In genomic region chr3:48086736-48087470, GRCh38 we compare ENCODE assay signal across 8 cellular contexts.
DNase-seq lines count a peak whose midpoint lies in the region; ATAC-seq and TF ChIP-seq lines count a peak whose summit lies in the region.

No MANE protein-coding gene starts in this region.

- TF ChIP-seq CTCF in HFFc6 (IDR thresholded peaks at IDR 0.05) (no peak), ascending aorta (IDR thresholded peaks at IDR 0.05) (no peak), tibial nerve (IDR thresholded peaks at IDR 0.05) (no peak), GM13976 (IDR thresholded peaks at IDR 0.05; ENCODE audit: borderline replicate concordance, control extremely low read depth, extremely low read depth, insufficient read depth, missing control alignments) (no peak)

- peak overlapping the region; percentile 98 for H3K4me3 Mint-ChIP-seq in HFFc6

- H3K9me3 ChIP-seq in ascending aorta, result no peaks in the 10 kb centered on the region
- no peaks in the 10 kb centered on the region for H3K9me3 ChIP-seq in tibial nerve

- H3K27ac Mint-ChIP-seq in HFFc6, result peak overlapping the region; percentile 100

- peaks cover 29% of the 10 kb centered on the region for H3K36me3 Mint-ChIP-seq in HFFc6 (ENCODE audit: low read depth)

- H3K27me3 ChIP-seq in ascending aorta (no peaks in the 10 kb centered on the region), tibial nerve (no peaks in the 10 kb centered on the region)

- intact Hi-C loops in ascending aorta (cut with DNase I), result loop anchor here (5.0 kb wide), 1 partner anchor 65 kb away; no protein-coding TSS in a partner anchor

- TF ChIP-seq EP300 in tibial nerve (IDR thresholded peaks at IDR 0.05), result no peak

- H3K36me3 ChIP-seq in ascending aorta (peaks cover 3 to 7% of the 10 kb centered on the region in 2 donors), tibial nerve (peaks cover 0 to 5% (median 0%) of the 10 kb centered on the region in 3 donors)

- peaks cover 5 to 32% of the 10 kb centered on the region in 2 donors for H3K4me1 ChIP-seq in ascending aorta
- H3K4me1 ChIP-seq in tibial nerve, result peaks cover 0 to 58% (median 25%) of the 10 kb centered on the region in 4 donors

- WGBS in tibial nerve, 2 donors, result 17 to 26% methylated on average over 2 of the region's 2 CpGs

- DNase-seq in A172 (ENCODE audit: low spot score) (peak; percentile 48), HFFc6 (peak; percentile 78), ascending aorta (ENCODE audit: low spot score in 2 of 2) (no peak), left lobe of liver (ENCODE audit: low spot score) (no peak), tibial nerve (ENCODE audit: low spot score in 2 of 2) (no peak), GM13976 (ENCODE audit: low spot score) (no peak)
- no peak for DNase-seq in stimulated activated CD4-positive, alpha-beta T cell treated with anti-CD3 and anti-CD28 coated beads, Interleukin-4, amount 100 ng/mL, for 1 hour

- in situ Hi-C loops in GM13976 (cut with MboI; ENCODE audit: low sequenced_read_pairs, unreplicated experiment), result no loop called here

- ATAC-seq in left lobe of liver (peak; percentile 13), GM21528 (IDR thresholded peaks at IDR 0.05; ENCODE audit: low FRiP score, unreplicated experiment) (no peak)

- H3K9me3 Mint-ChIP-seq in HFFc6, result no peaks in the 10 kb centered on the region

- H3K4me1 Mint-ChIP-seq in HFFc6 (ENCODE audit: low read depth), result peaks cover 56% of the 10 kb centered on the region

- H3K4me3 ChIP-seq in ascending aorta (peak overlapping the region; percentile 72 to 84), tibial nerve (peak overlapping the region in 3 of 4 donors; percentile 96 to 100 (median 98))

- peaks cover 3% of the 10 kb centered on the region for H3K27me3 Mint-ChIP-seq in HFFc6 (ENCODE audit: insufficient read depth)

- H3K27ac ChIP-seq in ascending aorta, result peak overlapping the region; percentile 97 to 98
- H3K27ac ChIP-seq in tibial nerve, result peak overlapping the region; percentile 31 to 100 (median 100)

- no peak for TF ChIP-seq POLR2A in tibial nerve (IDR thresholded peaks at IDR 0.05)

Comparison
In these comparisons a context has a peak if more than half of its experiments do, and no peak if none do; other contexts are left out.
1. DNase-seq: peak in A172 (single experiment) and HFFc6 (single experiment); none in ascending aorta (0 of 2), left lobe of liver (single experiment), tibial nerve (0 of 2), GM13976 (single experiment) and stimulated activated CD4-positive, alpha-beta T cell treated with anti-CD3 and anti-CD28 coated beads, Interleukin-4, amount 100 ng/mL, for 1 hour (single experiment).